Comparison of ENCODE assay signal across 7 cellular contexts in genomic region chr1:161626445-161627139, GRCh38. TPM values are rescaled to one million over a fixed set of nuclear protein-coding genes. Genes with fewer than 3 reads are reported as not detected.
"Had no signal": no experiment of that assay in that cellular context is flagged by ENCODE, and none has a peak within 500 bp of the region (broad histone marks: within the 10 kb centered on the region; RNA-seq: fewer than 3 reads in every experiment).

No MANE protein-coding gene starts in this region.

RNA-seq across cellular contexts. Expression of gene FCGR3B, which starts 4.4 kb away (rescaled TPM):
- total RNA-seq: activated CD4-positive, alpha-beta T cell treated with anti-CD3 and anti-CD28 coated beads, Interleukin-2, amount 10 ng/mL, durations not matched to agents 7 days and 5 days; activated naive CD4-positive, alpha-beta T cell treated with anti-CD3 and anti-CD28 coated beads for 36 hours; activated naive CD8-positive, alpha-beta T cell treated with anti-CD3 and anti-CD28 coated beads for 36 hours; activated T-helper 1 cell treated with anti-CD3 and anti-CD28 coated beads, Interleukin-12 subunit alpha, Interleukin-12 subunit beta, Interleukin-2, Interleukin-4 antibody, amounts not matched to agents 30 ng/mL and 10 ng/mL and 1 ng/mL, durations not matched to agents 14 hours and 24 hours and 36 hours; body of pancreas; lung microvascular endothelial cell; osteocyte had no signal

RNA-seq across cellular contexts. Expression of gene FCGR2B, which starts 36.4 kb away (rescaled TPM):
- total RNA-seq: activated CD4-positive, alpha-beta T cell treated with anti-CD3 and anti-CD28 coated beads, Interleukin-2, amount 10 ng/mL, durations not matched to agents 7 days and 5 days; activated naive CD4-positive, alpha-beta T cell treated with anti-CD3 and anti-CD28 coated beads for 36 hours; activated T-helper 1 cell treated with anti-CD3 and anti-CD28 coated beads, Interleukin-12 subunit alpha, Interleukin-12 subunit beta, Interleukin-2, Interleukin-4 antibody, amounts not matched to agents 30 ng/mL and 10 ng/mL and 1 ng/mL, durations not matched to agents 14 hours and 24 hours and 36 hours; lung microvascular endothelial cell; osteocyte had no signal
